ENCODE assay signal across 39 cellular contexts in the genomic region with DNA sequence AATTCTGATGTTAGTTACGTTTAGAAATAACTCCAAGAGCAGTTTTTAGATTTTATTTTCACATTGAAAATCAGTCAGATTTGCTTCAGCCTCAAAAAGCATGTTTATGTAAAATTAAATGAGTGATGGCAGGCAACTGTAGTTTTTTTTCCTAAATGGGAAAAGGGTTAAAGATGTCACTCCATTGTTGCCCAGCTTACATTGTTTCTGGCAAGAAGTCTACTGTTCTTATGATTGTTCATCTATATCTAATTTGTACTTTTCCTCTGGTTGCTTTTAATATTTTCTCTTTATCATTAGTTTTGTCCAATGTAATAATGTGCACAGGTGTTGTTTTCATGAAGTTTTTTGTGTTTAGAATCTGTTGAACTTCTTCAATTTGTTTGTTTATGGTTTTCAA. TPM values are rescaled to one million over a fixed set of nuclear protein-coding genes. Genes with fewer than 3 reads are reported as not detected.
"Had no signal": no experiment of that assay in that cellular context is flagged by ENCODE, and none has a peak within 500 bp of the region (broad histone marks: within the 10 kb centered on the region; RNA-seq: fewer than 3 reads in every experiment).

No MANE protein-coding gene starts in this region.

- ATAC-seq: activated naive CD4-positive, alpha-beta T cell treated with anti-CD3 and anti-CD28 coated beads, Interleukin-2, amount 50 U/mL, for 72 hours; activated naive CD8-positive, alpha-beta T cell treated with anti-CD3 and anti-CD28 coated beads, Interleukin-2, amount 50 U/mL, for 24 hours; activated T-cell treated with anti-CD3 and anti-CD28 coated beads, Interleukin-2, amount 50 U/mL, for 4 hours; activated T-cell treated with anti-CD3 and anti-CD28 coated beads, Interleukin-2, amount 50 U/mL, for 72 hours; activated T-helper 17 cell treated with anti-CD3 and anti-CD28 coated beads, Interleukin-2, amount 50 U/mL, for 72 hours; body of pancreas had no signal

- H3K4me1 Mint-ChIP-seq: activated naive CD4-positive, alpha-beta T cell treated with anti-CD3 and anti-CD28 coated beads, Interleukin-2, amount 50 U/mL, for 24 hours; activated naive CD8-positive, alpha-beta T cell treated with anti-CD3 and anti-CD28 coated beads for 36 hours; activated T-helper 17 cell treated with anti-CD3 and anti-CD28 coated beads, Interleukin-2, amount 50 U/mL, for 72 hours had no signal

- FAIRE-seq: astrocyte, bronchial epithelial cell, colon had no signal

- H3K27ac ChIP-seq: adrenal gland, ascending aorta, body of pancreas, brain microvascular endothelial cell, breast epithelium, cardiac muscle cell had no signal

- H3K9me3 ChIP-seq: adrenal gland, ascending aorta, body of pancreas, breast epithelium had no signal

- H3K27me3 ChIP-seq: adrenal gland, ascending aorta, body of pancreas, brain microvascular endothelial cell, breast epithelium, cardiac muscle cell had no signal

- H3K9me3 Mint-ChIP-seq: activated naive CD4-positive, alpha-beta T cell treated with anti-CD3 and anti-CD28 coated beads, Interleukin-2, amount 10 ng/mL, durations not matched to agents 7 days and 5 days; activated naive CD4-positive, alpha-beta T cell treated with anti-CD3 and anti-CD28 coated beads, Interleukin-2, amount 50 U/mL, for 24 hours; activated naive CD4-positive, alpha-beta T cell treated with anti-CD3 and anti-CD28 coated beads, Interleukin-2, amount 50 U/mL, for 72 hours; activated naive CD8-positive, alpha-beta T cell treated with anti-CD3 and anti-CD28 coated beads for 36 hours; activated naive CD8-positive, alpha-beta T cell treated with anti-CD3 and anti-CD28 coated beads, Interleukin-2, amount 10 ng/mL, durations not matched to agents 7 days and 5 days; activated naive CD8-positive, alpha-beta T cell treated with anti-CD3 and anti-CD28 coated beads, Interleukin-2, amount 50 U/mL, for 24 hours; activated T-cell treated with anti-CD3 and anti-CD28 coated beads, Interleukin-2, amount 50 U/mL, for 4 hours; activated T-cell treated with anti-CD3 and anti-CD28 coated beads, Interleukin-2, amount 50 U/mL, for 72 hours; activated T-helper 1 cell treated with anti-CD3 and anti-CD28 coated beads, Interleukin-12 subunit alpha, Interleukin-12 subunit beta, Interleukin-2, Interleukin-4 antibody, amounts not matched to agents 30 ng/mL and 10 ng/mL and 1 ng/mL, durations not matched to agents 14 hours and 24 hours and 36 hours; activated T-helper 17 cell treated with anti-CD3 and anti-CD28 coated beads, Interleukin-2, amount 50 U/mL, for 72 hours; activated T-helper 2 cell treated with anti-CD3 and anti-CD28 coated beads, Interferon-gamma antibody, Interleukin-2, Interleukin-4, amounts not matched to agents 10 μg/mL and 5 μg/mL and 100 μg/mL, durations not matched to agents 14 hours and 24 hours and 36 hours; central memory CD8-positive, alpha-beta T cell had no signal

- H3K36me3 Mint-ChIP-seq: activated naive CD4-positive, alpha-beta T cell treated with anti-CD3 and anti-CD28 coated beads, Interleukin-2, amount 10 ng/mL, durations not matched to agents 7 days and 5 days; activated naive CD4-positive, alpha-beta T cell treated with anti-CD3 and anti-CD28 coated beads, Interleukin-2, amount 50 U/mL, for 24 hours; activated naive CD4-positive, alpha-beta T cell treated with anti-CD3 and anti-CD28 coated beads, Interleukin-2, amount 50 U/mL, for 72 hours; activated naive CD8-positive, alpha-beta T cell; activated naive CD8-positive, alpha-beta T cell treated with anti-CD3 and anti-CD28 coated beads for 36 hours; activated naive CD8-positive, alpha-beta T cell treated with anti-CD3 and anti-CD28 coated beads, Interleukin-2, amount 10 ng/mL, durations not matched to agents 7 days and 5 days; brain had no signal

- DNase-seq: activated effector memory CD4-positive, alpha-beta T cell treated with anti-CD3 and anti-CD28 coated beads, Interleukin-2, amount 50 U/mL, for 16 hours; activated effector memory CD4-positive, alpha-beta T cell treated with Interleukin-2 at 50 U/mL for 16 hours; activated gamma-delta T cell; activated gamma-delta T cell treated with Interleukin-2 at 50 U/mL for 16 hours; activated naive CD4-positive, alpha-beta T cell; activated naive CD4-positive, alpha-beta T cell treated with anti-CD3 and anti-CD28 coated beads, Interleukin-2, amount 10 ng/mL, durations not matched to agents 7 days and 5 days; activated naive CD4-positive, alpha-beta T cell treated with anti-CD3 and anti-CD28 coated beads, Interleukin-2, amount 50 U/mL, for 16 hours; activated naive CD4-positive, alpha-beta T cell treated with Interleukin-2 at 50 U/mL for 16 hours; activated naive CD8-positive, alpha-beta T cell treated with anti-CD3 and anti-CD28 coated beads for 36 hours; activated naive CD8-positive, alpha-beta T cell treated with anti-CD3 and anti-CD28 coated beads, Interleukin-2, amount 10 ng/mL, durations not matched to agents 7 days and 5 days; activated naive CD8-positive, alpha-beta T cell treated with anti-CD3 and anti-CD28 coated beads, Interleukin-2, amount 50 U/mL, for 24 hours; activated T-cell treated with anti-CD3 and anti-CD28 coated beads, Interleukin-2, amount 50 U/mL, for 24 hours; activated T-cell treated with anti-CD3 and anti-CD28 coated beads, Interleukin-2, amount 50 U/mL, for 4 hours; activated T-cell treated with anti-CD3 and anti-CD28 coated beads, Interleukin-2, amount 50 U/mL, for 48 hours; activated T-cell treated with anti-CD3 and anti-CD28 coated beads, Interleukin-2, amount 50 U/mL, for 72 hours; adrenal gland; amniotic stem cell; amygdala; anterior cingulate cortex; aorta; body of pancreas; brain microvascular endothelial cell; caudate nucleus; central memory CD4-positive, alpha-beta T cell; cerebellar nuclear complex had no signal

- H3K4me3 ChIP-seq: adrenal gland, ascending aorta, body of pancreas, breast epithelium, cardiac muscle cell had no signal

- H3K4me1 ChIP-seq: adrenal gland, ascending aorta, body of pancreas, breast epithelium had no signal

- H3K4me3 Mint-ChIP-seq: activated naive CD4-positive, alpha-beta T cell treated with anti-CD3 and anti-CD28 coated beads, Interleukin-2, amount 10 ng/mL, durations not matched to agents 7 days and 5 days; activated naive CD4-positive, alpha-beta T cell treated with anti-CD3 and anti-CD28 coated beads, Interleukin-2, amount 50 U/mL, for 24 hours; activated naive CD8-positive, alpha-beta T cell; activated naive CD8-positive, alpha-beta T cell treated with anti-CD3 and anti-CD28 coated beads for 36 hours; activated naive CD8-positive, alpha-beta T cell treated with anti-CD3 and anti-CD28 coated beads, Interleukin-2, amount 10 ng/mL, durations not matched to agents 7 days and 5 days; activated naive CD8-positive, alpha-beta T cell treated with anti-CD3 and anti-CD28 coated beads, Interleukin-2, amount 50 U/mL, for 24 hours; activated T-cell treated with anti-CD3 and anti-CD28 coated beads, Interleukin-2, amount 50 U/mL, for 24 hours; activated T-cell treated with anti-CD3 and anti-CD28 coated beads, Interleukin-2, amount 50 U/mL, for 4 hours; activated T-cell treated with anti-CD3 and anti-CD28 coated beads, Interleukin-2, amount 50 U/mL, for 72 hours; activated T-helper 1 cell treated with anti-CD3 and anti-CD28 coated beads, Interleukin-12 subunit alpha, Interleukin-12 subunit beta, Interleukin-2, Interleukin-4 antibody, amounts not matched to agents 30 ng/mL and 10 ng/mL and 1 ng/mL, durations not matched to agents 14 hours and 24 hours and 36 hours; activated T-helper 17 cell treated with anti-CD3 and anti-CD28 coated beads, Interleukin-2, amount 50 U/mL, for 72 hours; brain; central memory CD8-positive, alpha-beta T cell had no signal

- H3K27ac Mint-ChIP-seq: activated naive CD4-positive, alpha-beta T cell treated with anti-CD3 and anti-CD28 coated beads, Interleukin-2, amount 10 ng/mL, durations not matched to agents 7 days and 5 days; activated naive CD4-positive, alpha-beta T cell treated with anti-CD3 and anti-CD28 coated beads, Interleukin-2, amount 50 U/mL, for 24 hours; activated naive CD4-positive, alpha-beta T cell treated with anti-CD3 and anti-CD28 coated beads, Interleukin-2, amount 50 U/mL, for 72 hours; activated naive CD8-positive, alpha-beta T cell; activated naive CD8-positive, alpha-beta T cell treated with anti-CD3 and anti-CD28 coated beads for 36 hours; activated naive CD8-positive, alpha-beta T cell treated with anti-CD3 and anti-CD28 coated beads, Interleukin-2, amount 10 ng/mL, durations not matched to agents 7 days and 5 days; activated naive CD8-positive, alpha-beta T cell treated with anti-CD3 and anti-CD28 coated beads, Interleukin-2, amount 50 U/mL, for 24 hours; activated T-cell treated with anti-CD3 and anti-CD28 coated beads, Interleukin-2, amount 50 U/mL, for 24 hours; activated T-cell treated with anti-CD3 and anti-CD28 coated beads, Interleukin-2, amount 50 U/mL, for 72 hours; activated T-helper 1 cell treated with anti-CD3 and anti-CD28 coated beads, Interleukin-12 subunit alpha, Interleukin-12 subunit beta, Interleukin-2, Interleukin-4 antibody, amounts not matched to agents 30 ng/mL and 10 ng/mL and 1 ng/mL, durations not matched to agents 14 hours and 24 hours and 36 hours; activated T-helper 17 cell treated with anti-CD3 and anti-CD28 coated beads, Interleukin-2, amount 50 U/mL, for 72 hours; activated T-helper 2 cell treated with anti-CD3 and anti-CD28 coated beads, Interferon-gamma antibody, Interleukin-2, Interleukin-4, amounts not matched to agents 10 μg/mL and 5 μg/mL and 100 μg/mL, durations not matched to agents 14 hours and 24 hours and 36 hours; brain had no signal

- H3K27me3 Mint-ChIP-seq: activated naive CD8-positive, alpha-beta T cell; activated naive CD8-positive, alpha-beta T cell treated with anti-CD3 and anti-CD28 coated beads for 36 hours; activated T-cell treated with anti-CD3 and anti-CD28 coated beads, Interleukin-2, amount 50 U/mL, for 24 hours; activated T-helper 17 cell treated with anti-CD3 and anti-CD28 coated beads, Interleukin-2, amount 50 U/mL, for 72 hours; central memory CD8-positive, alpha-beta T cell had no signal

- H3K36me3 ChIP-seq: adrenal gland, ascending aorta, brain microvascular endothelial cell, breast epithelium, cardiac muscle cell had no signal

RNA-seq across cellular contexts. Expression of a gene that starts 6.7 kb away (rescaled TPM):
- total RNA-seq: ascending aorta had no signal
